1 cellular context compared by ENCODE assay signal in genomic region chrX:47628980-47629379, GRCh38.
TF ChIP-seq lines count a peak whose summit lies in the region.

No MANE protein-coding gene starts in this region.

TF ChIP-seq in HepG2, 621 proteins besides CTCF, POLR2A, EP300 and RAD21:
- TF ChIP-seq STAG1 (CRISPR knock-in tag; IDR thresholded peaks at IDR 0.05), result 0 out of 2 replicates have a peak, but pooled peaks have one; percentile 5
- TF ChIP-seq KLF13 (CRISPR knock-in tag; IDR thresholded peaks at IDR 0.05), result no peak
- TF ChIP-seq ZNF557 (CRISPR knock-in tag; IDR thresholded peaks at IDR 0.05), result no peak
